16 cellular contexts compared by ENCODE assay signal in genomic region chr14:79144891-79145290, GRCh38.
DNase-seq lines count a peak whose midpoint lies in the region; ATAC-seq, FAIRE-seq and TF ChIP-seq lines count a peak whose summit lies in the region.
"Had no signal": no experiment of that assay in that cellular context is flagged by ENCODE, and none has a peak within 500 bp of the region (broad histone marks: within the 10 kb centered on the region; RNA-seq: fewer than 3 reads in every experiment).

No MANE protein-coding gene starts in this region.

- intact Hi-C loops in aorta (cut with DNase I), result no loop called here

- H3K9me3 ChIP-seq in aorta (ENCODE audit: control insufficient read depth, low read length), result no peaks in the 10 kb centered on the region
- H3K9me3 ChIP-seq: BE2C had no signal

- DNase-seq in GM03348 (ENCODE audit: low spot score) (peak; percentile 21), M059J (ENCODE audit: low read depth) (peak; percentile 1), fibroblast of mammary gland (ENCODE audit: low read depth) (peak; percentile 15), D721Med (ENCODE audit: insufficient read length, low spot score) (no peak), aorta (no peak), GDM1 (lab: John Stamatoyannopoulos, UW) (no peak), NCI-H2196 treated with DMSO at 0.1 percent for 48 hours (lab: John Stamatoyannopoulos, UW; ENCODE audit: unreplicated experiment) (no peak)
- DNase-seq: BE2C; CD4-positive, alpha-beta memory T cell; COR-L47; DND-41; H7 had no signal

- no peak for TF ChIP-seq CTCF in fibroblast of mammary gland (conservative IDR thresholded peaks at IDR 0.05; ENCODE audit: control insufficient read depth, insufficient read depth, low read depth, low read length)
- no peak for TF ChIP-seq CTCF in D721Med (IDR thresholded peaks at IDR 0.05; ENCODE audit: insufficient read depth, missing control alignments)

- no peaks in the 10 kb centered on the region for H3K4me1 ChIP-seq in aorta (ENCODE audit: control insufficient read depth in 1 of 2, insufficient read depth in 2 of 2, low read length in 2 of 2)
- H3K4me1 ChIP-seq: BE2C had no signal

- H3K4me3 ChIP-seq in fibroblast of mammary gland (ENCODE audit: control insufficient read depth, low read depth, low read length), result no peak overlapping the region
- no peak overlapping the region for H3K4me3 ChIP-seq in aorta (ENCODE audit: low read length in 2 of 2)
- H3K4me3 ChIP-seq: GM23338 had no signal

- no peak overlapping the region for H3K27ac ChIP-seq in aorta (ENCODE audit: low read depth in 1 of 2, low read length in 2 of 2)
- H3K27ac ChIP-seq: C4-2B had no signal

- H3K27me3 ChIP-seq in aorta (ENCODE audit: control insufficient read depth in 1 of 2, insufficient read depth in 2 of 2, low read length in 1 of 2), result no peaks in the 10 kb centered on the region
- H3K27me3 ChIP-seq: BE2C had no signal

- WGBS in aorta, 2 donors, result 87 to 89% methylated on average over 3 of the region's 3 CpGs

- no peak for ATAC-seq in aorta (ENCODE audit: low FRiP score)
- ATAC-seq: GM23338 had no signal

- FAIRE-seq in D721Med (lab: Jason Lieb, UNC), result no peak
- FAIRE-seq: A204.1, GM12891 had no signal

- H3K36me3 ChIP-seq in aorta (ENCODE audit: control insufficient read depth in 1 of 2, insufficient read depth in 2 of 2, low read length in 1 of 2), result no peaks in the 10 kb centered on the region
- H3K36me3 ChIP-seq: BE2C had no signal

Comparison
In these comparisons a context has a peak if more than half of its experiments do, and no peak if none do; other contexts are left out.
1. DNase-seq: peak in GM03348 (single experiment), M059J (single experiment) and fibroblast of mammary gland (single experiment); none in D721Med (single experiment), aorta (0 of 2), GDM1 (single experiment) and NCI-H2196 treated with DMSO at 0.1 percent for 48 hours (single experiment).